Comparison of ENCODE assay signal across 10 cellular contexts in genomic region chr22:16601437-16602223, GRCh38. TPM values are rescaled to one million over a fixed set of nuclear protein-coding genes. Genes with fewer than 3 reads are reported as not detected.
DNase-seq lines count a peak whose midpoint lies in the region; FAIRE-seq and TF ChIP-seq lines count a peak whose summit lies in the region.
"Had no signal": no experiment of that assay in that cellular context is flagged by ENCODE, and none has a peak within 500 bp of the region (broad histone marks: within the 10 kb centered on the region; RNA-seq: fewer than 3 reads in every experiment).

No MANE protein-coding gene starts in this region.

- H3K4me3 Mint-ChIP-seq in immature natural killer cell = peak overlapping the region in 3 of 5 donors; percentile 30 to 53 (median 44)
- H3K4me3 Mint-ChIP-seq: brain had no signal

- H3K36me3 ChIP-seq in stomach = no peaks in the 10 kb centered on the region

- H3K27me3 Mint-ChIP-seq in immature natural killer cell (ENCODE audit: low read depth in 3 of 3) = peaks cover 6 to 27% (median 11%) of the 10 kb centered on the region in 3 donors
- H3K27me3 Mint-ChIP-seq: brain had no signal

- TF ChIP-seq EP300 in stomach (IDR thresholded peaks at IDR 0.05) = no peak

- peak overlapping the region; percentile 10 for H3K4me3 ChIP-seq in HL-60 (replicated peaks; ENCODE audit: insufficient read depth, low read length)
- H3K4me3 ChIP-seq in stomach = peak overlapping the region; percentile 39 to 53 (median 46)

- H3K27ac Mint-ChIP-seq in immature natural killer cell = no peak overlapping the region
- H3K27ac Mint-ChIP-seq: brain had no signal

- H3K4me1 Mint-ChIP-seq in immature natural killer cell = peaks cover 15 to 19% of the 10 kb centered on the region in 2 donors
- H3K4me1 Mint-ChIP-seq: brain had no signal

- peaks cover 0 to 16% (median 2%) of the 10 kb centered on the region in 4 donors for H3K4me1 ChIP-seq in stomach

- H3K9me3 Mint-ChIP-seq in immature natural killer cell = peaks cover 0 to 10% (median 4%) of the 10 kb centered on the region in 6 donors

- no peaks in the 10 kb centered on the region for H3K36me3 Mint-ChIP-seq in immature natural killer cell
- H3K36me3 Mint-ChIP-seq: brain had no signal

- 0 to 6% (median 4%) methylated on average over 7 to 98 of the region's 100 CpGs; no CpG with 5 or more reads in 1 of the 5 donors for whole genome bisulfite sequencing in stomach, 5 donors

- H3K27me3 ChIP-seq in HL-60 (ENCODE audit: insufficient read depth, poor library complexity, severe bottlenecking) = peaks cover 31% of the 10 kb centered on the region
- H3K27me3 ChIP-seq in stomach = peaks cover 0 to 70% (median 23%) of the 10 kb centered on the region in 3 donors

- TF ChIP-seq CTCF in HL-60 (IDR thresholded peaks at IDR 0.05; ENCODE audit: insufficient read depth, low read length) (no peak), stomach (IDR thresholded peaks at IDR 0.05) (no peak)

- intact Hi-C loops in stomach (cut with DNase I; ENCODE audit: low total_unique reads) = no loop called here

- TF ChIP-seq POLR2A in stomach (IDR thresholded peaks at IDR 0.05) = no peak
- no peak for TF ChIP-seq POLR2A in GM12891 (IDR thresholded peaks at IDR 0.05; ENCODE audit: low read depth, low read length)

- no peak for FAIRE-seq in GM12891 (lab: Jason Lieb, UNC)

- DNase-seq in HL-60 (ENCODE audit: low read depth in 1 of 2, low spot score in 1 of 2) = peak in 1 of 2 experiments; percentile 18
- peak; percentile 4 for DNase-seq in activated T-helper 9 cell treated with anti-CD3 and anti-CD28 coated beads, Interleukin-2, amount 50 U/mL, for 16 hours (ENCODE audit: low read depth)
- DNase-seq in immature natural killer cell = no peak
- DNase-seq in stomach = no peak
- DNase-seq in DMS79 (lab: John Stamatoyannopoulos, UW) = no peak
- DNase-seq in GM12891 (ENCODE audit: insufficient read length, low spot score) = no peak
- no peak for DNase-seq in NCI-H2196 (lab: John Stamatoyannopoulos, UW; ENCODE audit: unreplicated experiment)
- DNase-seq: MM.1S had no signal

- peaks cover 0 to 23% (median 0%) of the 10 kb centered on the region in 4 donors for H3K9me3 ChIP-seq in stomach

- H3K27ac ChIP-seq in HL-60 (replicated peaks) (no peak overlapping the region), stomach (peak overlapping the region in 4 of 5 donors; percentile 71 to 92 (median 88))

TF ChIP-seq in GM12891, 5 proteins besides CTCF, POLR2A, EP300 and RAD21:
- TF ChIP-seq TAF1 (IDR thresholded peaks at IDR 0.05; ENCODE audit: low read depth, low read length) (no peak), PAX5 (IDR thresholded peaks at IDR 0.05; ENCODE audit: insufficient read depth, low read length, severe bottlenecking) (no peak)

RNA-seq across cellular contexts. Expression of gene CCT8L2, which starts 9.0 kb away (rescaled TPM):
- polyA plus RNA-seq in immature natural killer cell (not detected), stomach (not detected)
- not detected for total RNA-seq in stomach
- polyA plus RNA-seq in GM12891 (2012; ENCODE audit: low read depth, missing spikeins) = not detected
- total RNA-seq: left colon had no signal
